In genomic region chr12:109114644-109115043, GRCh38 we compare ENCODE assay signal across 1 cellular context.
A peak's percentile ranks its signal among the peaks of the same experiment; 100 is the strongest.
TF ChIP-seq lines count a peak whose summit lies in the region.

No MANE protein-coding gene starts in this region.

TF ChIP-seq in HepG2, 621 proteins besides CTCF, POLR2A, EP300 and RAD21:
- TF ChIP-seq WIZ (CRISPR knock-in tag; IDR thresholded peaks at IDR 0.05) (no peak), ZNF121 (CRISPR knock-in tag; IDR thresholded peaks at IDR 0.05) (peak; percentile 87; the same call in 1 of the 2 replicates)
TF ChIP-seq in HepG2: peak in this region for 1.
